In genomic region chr12:51171884-51172514, GRCh38 we compare ENCODE assay signal across 8 cellular contexts. TPM values are rescaled to one million over a fixed set of nuclear protein-coding genes. Genes with fewer than 3 reads are reported as not detected.
A peak's percentile ranks its signal among the peaks of the same experiment; 100 is the strongest.
DNase-seq lines count a peak whose midpoint lies in the region; ATAC-seq and TF ChIP-seq lines count a peak whose summit lies in the region.

No MANE protein-coding gene starts in this region.

- H3K27ac ChIP-seq in body of pancreas = peak overlapping the region; percentile 86 to 100 (median 98)
- peak overlapping the region; percentile 97 for H3K27ac ChIP-seq in tibial artery

- WGBS in body of pancreas, 2 donors = 2% methylated on average over 11 to 16 of the region's 16 CpGs

- ATAC-seq in GM19043 (IDR thresholded peaks at IDR 0.05; ENCODE audit: low read depth, unreplicated experiment) (peak; percentile 5), body of pancreas (peak; percentile 2), GM19452 (IDR thresholded peaks at IDR 0.05; ENCODE audit: unreplicated experiment) (no peak)

- H3K9me3 ChIP-seq in MG63 = no peaks in the 10 kb centered on the region
- H3K9me3 ChIP-seq in body of pancreas = no peaks in the 10 kb centered on the region
- H3K9me3 ChIP-seq in tibial artery = no peaks in the 10 kb centered on the region

- TF ChIP-seq POLR2A in body of pancreas (IDR thresholded peaks at IDR 0.05) = no peak

- intact Hi-C loops in body of pancreas (cut with DNase I) = no loop called here
- intact Hi-C loops in tibial artery (cut with DNase I; ENCODE audit: low total_unique reads) = loop anchor here (2.0 to 5.0 kb wide), 2 partner anchors 45 to 125 kb away; partner anchors contain the start of gene LETMD1

- H3K4me1 ChIP-seq in body of pancreas (peaks cover 15% of the 10 kb centered on the region), tibial artery (peaks cover 0 to 28% (median 14%) of the 10 kb centered on the region in 4 donors)

- TF ChIP-seq CTCF in AG10803 (conservative IDR thresholded peaks at IDR 0.05; ENCODE audit: low read length) (no peak), body of pancreas (IDR thresholded peaks at IDR 0.05) (no peak), kidney epithelial cell (IDR thresholded peaks at IDR 0.05; ENCODE audit: insufficient read depth, low read length, poor library complexity, severe bottlenecking) (no peak), tibial artery (IDR thresholded peaks at IDR 0.05) (no peak)

- H3K36me3 ChIP-seq in MG63 (no peaks in the 10 kb centered on the region), body of pancreas (replicated peaks in 1 of 2; ENCODE audit: insufficient read depth in 1 of 2, low read depth in 2 of 2) (no peaks in the 10 kb centered on the region), kidney epithelial cell (ENCODE audit: control insufficient read depth, insufficient read depth, low read length) (no peaks in the 10 kb centered on the region), tibial artery (no peaks in the 10 kb centered on the region)

- no peaks in the 10 kb centered on the region for H3K27me3 ChIP-seq in MG63
- H3K27me3 ChIP-seq in body of pancreas = no peaks in the 10 kb centered on the region
- no peaks in the 10 kb centered on the region for H3K27me3 ChIP-seq in kidney epithelial cell (ENCODE audit: control insufficient read depth, insufficient read depth, low read length)
- H3K27me3 ChIP-seq in tibial artery = no peaks in the 10 kb centered on the region

- H3K4me3 ChIP-seq in AG10803 (ENCODE audit: low read length) = peak overlapping the region; percentile 91
- H3K4me3 ChIP-seq in MG63 = peak overlapping the region; percentile 91
- H3K4me3 ChIP-seq in body of pancreas = peak overlapping the region; percentile 30 to 42
- peak overlapping the region; percentile 65 for H3K4me3 ChIP-seq in kidney epithelial cell (ENCODE audit: low read depth, low read length)
- H3K4me3 ChIP-seq in tibial artery = peak overlapping the region; percentile 67 to 91

- DNase-seq in AG10803 (ENCODE audit: low read depth) (peak; percentile 26), MG63 (peak; percentile 11), body of pancreas (peak in 3 of 4 donors; percentile 10 to 18 (median 17)), kidney epithelial cell (ENCODE audit: low read depth) (no peak), tibial artery (no peak), NCI-H187 treated with DMSO at 0.1 percent for 48 hours (lab: John Stamatoyannopoulos, UW) (no peak)

RNA-seq across cellular contexts. Expression of gene TFCP2, which starts 0.9 kb away (rescaled TPM):
- total RNA-seq in MG63 (2014; rRNA removed; shearing (Covaris generic); ENCODE audit: low replicate concordance) = 13.0 and 14.7 TPM in 2 replicates
- total RNA-seq in body of pancreas = 1 to 10 TPM; 7.9 to 9.9 TPM
- total RNA-seq in kidney epithelial cell = 14.2 and 19.1 TPM in 2 replicates

RNA-seq across cellular contexts. Expression of gene POU6F1, which starts 45.9 kb away (rescaled TPM):
- total RNA-seq in MG63 (2014; rRNA removed; shearing (Covaris generic); ENCODE audit: low replicate concordance) = 0.74 and 2.7 TPM in 2 replicates
- total RNA-seq in body of pancreas (1 to 10 TPM; 6.2 to 9.6 TPM), kidney epithelial cell (2.6 and 3.9 TPM in 2 replicates)

Comparison
In these comparisons a context has a peak if more than half of its experiments do, and no peak if none do; other contexts are left out.
1. DNase-seq: peak in AG10803 (single experiment), MG63 (single experiment) and body of pancreas (3 of 4); none in kidney epithelial cell (single experiment), tibial artery (0 of 2) and NCI-H187 treated with DMSO at 0.1 percent for 48 hours (single experiment).
2. H3K4me3 ChIP-seq: peak in every context shown above with its lines; median percentile 91 in AG10803; 91 in MG63; 79 in tibial artery; 65 in kidney epithelial cell; 36 in body of pancreas.